ENCODE assay signal across 9 cellular contexts in genomic region chr6:16766043-16766521, GRCh38. TPM values are rescaled to one million over a fixed set of nuclear protein-coding genes. Genes with fewer than 3 reads are reported as not detected.
DNase-seq lines count a peak whose midpoint lies in the region; ATAC-seq and TF ChIP-seq lines count a peak whose summit lies in the region.
"Had no signal": no experiment of that assay in that cellular context is flagged by ENCODE, and none has a peak within 500 bp of the region (broad histone marks: within the 10 kb centered on the region; RNA-seq: fewer than 3 reads in every experiment).

No MANE protein-coding gene starts in this region.

- peak overlapping the region; percentile 62 for H3K4me3 Mint-ChIP-seq in T-helper 1 cell treated with Interleukin-12 subunit alpha and Interleukin-12 subunit beta and Interleukin-4 antibody, amounts not matched to agents 30 μg/mL and 1 μg/mL, for 36 hours
- H3K4me3 Mint-ChIP-seq in type B pancreatic cell: peak overlapping the region; percentile 8
- no peak overlapping the region for H3K4me3 Mint-ChIP-seq in nephron progenitor cell

- peaks cover 68% of the 10 kb centered on the region for H3K4me1 Mint-ChIP-seq in T-helper 1 cell treated with Interleukin-12 subunit alpha and Interleukin-12 subunit beta and Interleukin-4 antibody, amounts not matched to agents 30 μg/mL and 1 μg/mL, for 36 hours (ENCODE audit: low read depth)
- H3K4me1 Mint-ChIP-seq in type B pancreatic cell (ENCODE audit: unreplicated experiment): peaks cover 60% of the 10 kb centered on the region
- peaks cover 35% of the 10 kb centered on the region for H3K4me1 Mint-ChIP-seq in nephron progenitor cell

- H3K4me3 ChIP-seq in fibroblast of mammary gland (ENCODE audit: control insufficient read depth, low read depth, low read length): no peak overlapping the region

- ATAC-seq in HG02763 (IDR thresholded peaks at IDR 0.05; ENCODE audit: unreplicated experiment): no peak

- no peaks in the 10 kb centered on the region for H3K9me3 Mint-ChIP-seq in T-helper 1 cell treated with Interleukin-12 subunit alpha and Interleukin-12 subunit beta and Interleukin-4 antibody, amounts not matched to agents 30 μg/mL and 1 μg/mL, for 36 hours
- H3K9me3 Mint-ChIP-seq in type B pancreatic cell (no peaks in the 10 kb centered on the region), nephron progenitor cell (no peaks in the 10 kb centered on the region)

- H3K27ac Mint-ChIP-seq in T-helper 1 cell treated with Interleukin-12 subunit alpha and Interleukin-12 subunit beta and Interleukin-4 antibody, amounts not matched to agents 30 μg/mL and 1 μg/mL, for 36 hours: peak overlapping the region; percentile 84
- H3K27ac Mint-ChIP-seq in type B pancreatic cell (peak overlapping the region; percentile 69), nephron progenitor cell (no peak overlapping the region)

- peak; percentile 56 for DNase-seq in stimulated activated CD4-positive, alpha-beta T cell treated with anti-CD3 and anti-CD28 coated beads, Interleukin-15, amount 100 ng/mL, for 24 hours
- DNase-seq in stimulated activated CD4-positive, alpha-beta T cell treated with anti-CD3 and anti-CD28 coated beads, Interleukin-12 subunit alpha, Interleukin-12 subunit beta, amount 100 ng/mL, for 4 hours: no peak
- DNase-seq in fibroblast of mammary gland (ENCODE audit: low read depth) (peak; percentile 93), type B pancreatic cell (ENCODE audit: extremely low spot score, unreplicated experiment) (no peak), nephron progenitor cell (no peak), KG1 (lab: John Stamatoyannopoulos, UW) (no peak)
- DNase-seq: posterior cingulate gyrus had no signal

- peaks cover 11% of the 10 kb centered on the region for H3K36me3 Mint-ChIP-seq in T-helper 1 cell treated with Interleukin-12 subunit alpha and Interleukin-12 subunit beta and Interleukin-4 antibody, amounts not matched to agents 30 μg/mL and 1 μg/mL, for 36 hours (ENCODE audit: low read depth)
- H3K36me3 Mint-ChIP-seq in type B pancreatic cell: no peaks in the 10 kb centered on the region
- no peaks in the 10 kb centered on the region for H3K36me3 Mint-ChIP-seq in nephron progenitor cell (ENCODE audit: low read depth)

- no peaks in the 10 kb centered on the region for H3K27me3 Mint-ChIP-seq in T-helper 1 cell treated with Interleukin-12 subunit alpha and Interleukin-12 subunit beta and Interleukin-4 antibody, amounts not matched to agents 30 μg/mL and 1 μg/mL, for 36 hours (ENCODE audit: low read depth)
- H3K27me3 Mint-ChIP-seq in type B pancreatic cell (no peaks in the 10 kb centered on the region), nephron progenitor cell (ENCODE audit: low read depth, poor library complexity) (peaks cover 23% of the 10 kb centered on the region)

- no peak for TF ChIP-seq CTCF in fibroblast of mammary gland (conservative IDR thresholded peaks at IDR 0.05; ENCODE audit: control insufficient read depth, insufficient read depth, low read depth, low read length)
- no peak for TF ChIP-seq CTCF in type B pancreatic cell (conservative IDR thresholded peaks at IDR 0.05)
- no peak for TF ChIP-seq CTCF in nephron progenitor cell (IDR thresholded peaks at IDR 0.05)

RNA-seq across cellular contexts. Expression of gene ATXN1, which starts 4.8 kb away (rescaled TPM):
- 33.7 and 35.1 TPM in 2 replicates for total RNA-seq in type B pancreatic cell (ENCODE audit: low replicate concordance)

Comparison
In these comparisons a context has a peak if more than half of its experiments do, and no peak if none do; other contexts are left out.
1. DNase-seq: peak in stimulated activated CD4-positive, alpha-beta T cell treated with anti-CD3 and anti-CD28 coated beads, Interleukin-15, amount 100 ng/mL, for 24 hours (single experiment) and fibroblast of mammary gland (single experiment); none in stimulated activated CD4-positive, alpha-beta T cell treated with anti-CD3 and anti-CD28 coated beads, Interleukin-12 subunit alpha, Interleukin-12 subunit beta, amount 100 ng/mL, for 4 hours (single experiment), type B pancreatic cell (single experiment), nephron progenitor cell (single experiment) and KG1 (single experiment).